Comparison of ENCODE assay signal across 8 cellular contexts in the genomic region with DNA sequence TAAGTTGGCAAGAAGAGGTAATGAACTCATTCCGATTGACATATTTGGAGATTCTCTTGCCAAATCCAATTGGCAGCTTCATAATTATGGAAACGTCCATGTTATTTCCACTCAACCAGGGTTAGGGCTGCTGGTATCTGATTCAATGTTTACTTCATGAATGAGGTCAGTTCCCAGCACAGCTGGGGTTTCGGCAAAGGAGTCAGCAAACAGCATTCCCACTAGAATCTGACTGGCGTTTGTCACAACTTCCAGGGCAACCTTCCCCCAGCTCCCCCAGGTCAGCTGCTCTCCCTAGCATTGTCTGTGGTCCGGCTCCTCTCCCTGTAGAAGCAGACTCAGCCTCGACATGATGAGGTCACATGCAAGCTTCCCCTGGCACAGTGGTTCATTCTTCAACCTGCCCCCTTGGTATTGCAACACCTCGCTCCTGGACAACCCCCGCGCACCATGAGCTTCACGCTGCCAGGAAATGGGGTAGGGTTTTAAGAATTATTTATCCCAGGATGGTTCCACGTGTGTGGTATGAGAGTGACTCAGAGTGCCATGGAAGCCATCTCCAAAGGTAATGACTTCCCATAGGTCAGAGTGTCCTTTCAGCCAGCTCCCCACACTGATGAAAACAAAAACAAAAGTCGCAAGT.
DNase-seq lines count a peak whose midpoint lies in the region; ATAC-seq and TF ChIP-seq lines count a peak whose summit lies in the region.

No MANE protein-coding gene starts in this region.

- H3K79me2 ChIP-seq in MM.1S (ENCODE audit: low read length): no peaks in the 10 kb centered on the region

- H3K9me2 ChIP-seq in MM.1S (replicated peaks; ENCODE audit: insufficient read depth, low read length): no peaks in the 10 kb centered on the region

- H3K9me3 ChIP-seq in MM.1S (replicated peaks; ENCODE audit: insufficient read depth, low read length): no peaks in the 10 kb centered on the region

- no peak overlapping the region for H3K27ac ChIP-seq in MM.1S (ENCODE audit: low read length)

- TF ChIP-seq CTCF in MM.1S (IDR thresholded peaks at IDR 0.05; ENCODE audit: low read length): no peak

- DNase-seq in EH (ENCODE audit: low read depth) (peak; percentile 74), SHP77 treated with DMSO at 0.1 percent for 48 hours (lab: John Stamatoyannopoulos, UW) (peak; percentile 73), glomerular visceral epithelial cell (ENCODE audit: extremely low spot score) (peak; percentile 95), pulmonary artery endothelial cell (ENCODE audit: low read depth, low spot score) (peak; percentile 69), DMS79 treated with DMSO at 0.1 percent for 48 hours (lab: John Stamatoyannopoulos, UW) (no peak), MM.1S (no peak)

- H3K9ac ChIP-seq in MM.1S (ENCODE audit: low read length): no peak overlapping the region

- H2AFZ ChIP-seq in MM.1S (ENCODE audit: low read length): no peak overlapping the region

- ATAC-seq in GM18519 (IDR thresholded peaks at IDR 0.05; ENCODE audit: low FRiP score, unreplicated experiment) (no peak), HG02938 (IDR thresholded peaks at IDR 0.05; ENCODE audit: unreplicated experiment) (no peak)

- peaks cover 12% of the 10 kb centered on the region for H3K4me1 ChIP-seq in MM.1S (ENCODE audit: low read length)

- H3K36me3 ChIP-seq in MM.1S (replicated peaks; ENCODE audit: insufficient read depth, low read length): no peaks in the 10 kb centered on the region

- 0 out of 2 replicates have a peak, but pooled peaks cover 4% of the 10 kb centered on the region for H3K27me3 ChIP-seq in MM.1S (replicated peaks; ENCODE audit: insufficient read depth, low read length)

- no peak overlapping the region for H3K4me3 ChIP-seq in MM.1S (ENCODE audit: low read length)

- H3F3A ChIP-seq in MM.1S (ENCODE audit: insufficient read depth, low read length): peaks cover 3% of the 10 kb centered on the region; the same call in 1 of the 2 replicates

- H4K20me1 ChIP-seq in MM.1S (ENCODE audit: insufficient read depth, low read length): no peaks in the 10 kb centered on the region

- no peak overlapping the region for H3K4me2 ChIP-seq in MM.1S (ENCODE audit: low read depth, low read length)

Comparison
In these comparisons a context has a peak if more than half of its experiments do, and no peak if none do; other contexts are left out.
1. DNase-seq: peak in EH (single experiment), SHP77 treated with DMSO at 0.1 percent for 48 hours (single experiment), glomerular visceral epithelial cell (single experiment) and pulmonary artery endothelial cell (single experiment); none in DMS79 treated with DMSO at 0.1 percent for 48 hours (single experiment) and MM.1S (single experiment).